Comparison of ENCODE assay signal across 31 cellular contexts in the genomic region with DNA sequence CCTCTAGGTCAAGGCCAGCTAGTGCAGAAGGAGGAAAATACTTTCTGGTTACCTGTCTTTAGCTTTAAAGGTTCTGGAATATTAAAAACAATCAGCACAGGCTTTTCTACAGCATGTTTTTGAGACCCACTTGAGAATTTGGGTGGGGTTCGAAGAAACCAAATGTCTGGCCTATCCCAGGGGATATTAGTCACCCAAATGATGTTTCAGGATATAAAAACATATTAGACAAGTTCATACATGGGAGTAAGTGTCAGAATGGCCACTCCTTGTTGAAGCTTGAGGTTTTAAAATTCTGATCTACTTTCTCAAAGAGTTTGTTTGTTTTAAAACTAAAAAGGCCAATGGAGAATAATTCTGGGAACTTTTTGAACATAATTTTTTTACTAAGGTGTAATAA.
DNase-seq lines count a peak whose midpoint lies in the region; TF ChIP-seq lines count a peak whose summit lies in the region.
"Had no signal": no experiment of that assay in that cellular context is flagged by ENCODE, and none has a peak within 500 bp of the region (broad histone marks: within the 10 kb centered on the region; RNA-seq: fewer than 3 reads in every experiment).

No MANE protein-coding gene starts in this region.

- no peaks in the 10 kb centered on the region for H3K36me3 ChIP-seq in smooth muscle cell (ENCODE audit: low read depth)
- H3K36me3 ChIP-seq: BLaER1, colonic mucosa, heart left ventricle, upper lobe of right lung had no signal

- H3K4me1 ChIP-seq in smooth muscle cell (ENCODE audit: low read depth) = peaks cover 20% of the 10 kb centered on the region
- H3K4me1 ChIP-seq: BLaER1, colonic mucosa, heart left ventricle, upper lobe of right lung had no signal

- H3K79me2 ChIP-seq in smooth muscle cell (ENCODE audit: low read depth) = no peaks in the 10 kb centered on the region

- H3K27me3 ChIP-seq in smooth muscle cell (ENCODE audit: low read depth) = no peaks in the 10 kb centered on the region
- H3K27me3 ChIP-seq: BLaER1, colonic mucosa, heart left ventricle, upper lobe of right lung had no signal

- no peaks in the 10 kb centered on the region for H3K36me3 Mint-ChIP-seq in chondrocyte (ENCODE audit: low read depth)
- H3K36me3 Mint-ChIP-seq: activated naive CD4-positive, alpha-beta T cell treated with anti-CD3 and anti-CD28 coated beads, Interleukin-2, amount 10 ng/mL, durations not matched to agents 7 days and 5 days; stimulated activated memory B cell treated with anti-CD40 and anti-IgM and Interleukin-4, amounts not matched to agents 10 μg/mL and 1 μg/mL and 100 μg/mL, for 72 hours had no signal

- no peaks in the 10 kb centered on the region for H4K20me1 ChIP-seq in smooth muscle cell (ENCODE audit: low read depth)
- H4K20me1 ChIP-seq: BLaER1 had no signal

- H3K9me3 Mint-ChIP-seq in chondrocyte (ENCODE audit: low read depth) = no peaks in the 10 kb centered on the region
- H3K9me3 Mint-ChIP-seq: effector memory CD8-positive, alpha-beta T cell; neural crest cell had no signal

- WGBS in smooth muscle cell (ENCODE audit: low lambda C conversion rate) = 92% methylated on average over 1 of the region's 1 CpG

- no peak overlapping the region for H3K9ac ChIP-seq in smooth muscle cell (ENCODE audit: low read depth)
- H3K9ac ChIP-seq: BLaER1, KMS-11 had no signal

- no peak overlapping the region for H3K4me3 Mint-ChIP-seq in chondrocyte (ENCODE audit: unreplicated experiment)
- H3K4me3 Mint-ChIP-seq: activated naive CD4-positive, alpha-beta T cell treated with anti-CD3 and anti-CD28 coated beads, Interleukin-2, amount 10 ng/mL, durations not matched to agents 7 days and 5 days; effector memory CD8-positive, alpha-beta T cell; neural crest cell; stimulated activated memory B cell treated with anti-CD40 and anti-IgM and Interleukin-4, amounts not matched to agents 10 μg/mL and 1 μg/mL and 100 μg/mL, for 72 hours had no signal

- no peak overlapping the region for H3K4me2 ChIP-seq in smooth muscle cell
- H3K4me2 ChIP-seq: BLaER1, KMS-11 had no signal

- peaks cover 8% of the 10 kb centered on the region for H3F3A ChIP-seq in smooth muscle cell (ENCODE audit: low read depth)

- peak overlapping the region; percentile 14 for H3K27ac ChIP-seq in smooth muscle cell (ENCODE audit: low read depth)
- H3K27ac ChIP-seq: BLaER1, colonic mucosa, heart left ventricle, KMS-11, upper lobe of right lung had no signal

- peaks cover 26% of the 10 kb centered on the region for H3K4me1 Mint-ChIP-seq in chondrocyte (ENCODE audit: low read depth)
- H3K4me1 Mint-ChIP-seq: activated naive CD4-positive, alpha-beta T cell treated with anti-CD3 and anti-CD28 coated beads, Interleukin-2, amount 10 ng/mL, durations not matched to agents 7 days and 5 days; stimulated activated memory B cell treated with anti-CD40 and anti-IgM and Interleukin-4, amounts not matched to agents 10 μg/mL and 1 μg/mL and 100 μg/mL, for 72 hours had no signal

- H2AFZ ChIP-seq in smooth muscle cell (ENCODE audit: low read depth) = no peak overlapping the region

- DNase-seq in HS-27A (ENCODE audit: low read depth) (peak; percentile 60), chondrocyte (ENCODE audit: low spot score) (no peak), fibroblast of peridontal ligament (ENCODE audit: extremely low read depth) (peak; percentile 38), smooth muscle cell (lab: John Stamatoyannopoulos, UW; ENCODE audit: unreplicated experiment) (no peak), HuH-7 (ENCODE audit: low spot score) (no peak), mesenteric fat pad (ENCODE audit: low spot score) (no peak)
- DNase-seq in stimulated activated CD4-positive, alpha-beta T cell treated with anti-CD3 and anti-CD28 coated beads, Interleukin-2, amount 100 ng/mL, for 48 hours = no peak
- DNase-seq: activated CD4-positive, alpha-beta T cell treated with anti-CD3 and anti-CD28 coated beads, Interleukin-2, amount 50 U/mL, for 48 hours; activated CD8-positive, alpha-beta memory T cell treated with anti-CD3 and anti-CD28 coated beads, Interleukin-2, amount 50 U/mL, for 4 hours; activated naive CD4-positive, alpha-beta T cell treated with anti-CD3 and anti-CD28 coated beads, Interleukin-2, amount 10 ng/mL, durations not matched to agents 7 days and 5 days; amniotic stem cell; colonic mucosa; COR-L47; DMS53; effector memory CD8-positive, alpha-beta T cell; GF-D8; H7; heart left ventricle; NCI-H1436; NCI-H2107; NCI-H446; posterior cingulate gyrus; right cardiac atrium; SIG-M5; stimulated activated CD4-positive, alpha-beta T cell treated with anti-CD3 and anti-CD28 coated beads, Interleukin-4, amount 100 ng/mL, for 4 hours; upper lobe of right lung had no signal

- H3K4me3 ChIP-seq in smooth muscle cell = no peak overlapping the region
- H3K4me3 ChIP-seq: BLaER1, colonic mucosa, heart left ventricle, lung, upper lobe of right lung had no signal

- no peaks in the 10 kb centered on the region for H3K27me3 Mint-ChIP-seq in chondrocyte (ENCODE audit: low read depth)

- TF ChIP-seq CTCF in chondrocyte (IDR thresholded peaks at IDR 0.05) (no peak), smooth muscle cell (IDR thresholded peaks at IDR 0.05; ENCODE audit: borderline replicate concordance, insufficient read depth, poor library complexity, severe bottlenecking) (no peak)

- peak overlapping the region; percentile 74 for H3K27ac Mint-ChIP-seq in chondrocyte (ENCODE audit: unreplicated experiment)
- H3K27ac Mint-ChIP-seq: activated naive CD4-positive, alpha-beta T cell treated with anti-CD3 and anti-CD28 coated beads, Interleukin-2, amount 10 ng/mL, durations not matched to agents 7 days and 5 days; stimulated activated memory B cell treated with anti-CD40 and anti-IgM and Interleukin-4, amounts not matched to agents 10 μg/mL and 1 μg/mL and 100 μg/mL, for 72 hours had no signal

- no peaks in the 10 kb centered on the region for H3K9me3 ChIP-seq in smooth muscle cell (replicated peaks; ENCODE audit: low read depth)
- H3K9me3 ChIP-seq: colonic mucosa, upper lobe of right lung had no signal

Comparison
In these comparisons a context has a peak if more than half of its experiments do, and no peak if none do; other contexts are left out.
1. DNase-seq: peak in HS-27A (single experiment) and fibroblast of peridontal ligament (single experiment); none in chondrocyte (single experiment), smooth muscle cell (single experiment), stimulated activated CD4-positive, alpha-beta T cell treated with anti-CD3 and anti-CD28 coated beads, Interleukin-2, amount 100 ng/mL, for 48 hours (0 of 2), HuH-7 (single experiment) and mesenteric fat pad (single experiment).